1 cellular context compared by ENCODE assay signal in the genomic region with DNA sequence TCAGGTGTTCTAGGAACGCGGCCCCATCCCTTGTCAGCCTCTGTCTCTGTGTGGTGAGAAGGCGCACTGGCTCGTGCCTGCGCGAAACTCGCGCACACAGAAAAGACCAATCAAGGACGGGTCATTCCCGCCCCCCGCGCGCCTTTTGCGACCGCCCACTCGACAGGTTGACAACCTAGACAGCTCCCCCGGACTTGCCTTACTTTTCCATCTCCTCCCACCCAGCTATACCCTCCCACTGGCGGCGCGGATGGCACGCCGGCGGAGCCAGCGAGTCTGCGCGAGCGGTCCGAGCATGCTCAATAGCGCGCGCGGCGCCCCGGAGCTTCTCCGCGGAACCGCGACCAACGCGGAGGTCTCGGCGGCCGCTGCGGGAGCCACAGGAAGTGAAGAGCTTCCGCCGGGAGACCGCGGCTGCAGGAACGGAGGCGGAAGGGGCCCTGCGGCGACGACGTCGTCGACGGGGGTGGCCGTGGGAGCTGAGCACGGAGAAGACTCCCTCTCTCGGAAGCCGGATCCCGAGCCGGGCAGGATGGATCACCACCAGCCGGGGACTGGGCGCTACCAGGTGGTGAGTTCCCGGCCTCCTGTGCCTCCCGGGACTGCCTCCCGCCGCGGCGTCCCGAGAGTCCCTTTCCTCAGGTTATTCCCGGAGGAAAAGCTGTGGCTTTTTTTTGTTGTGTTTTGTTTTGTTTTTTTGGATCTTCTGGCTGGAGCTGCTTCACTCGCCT.
A peak's percentile ranks its signal among the peaks of the same experiment; 100 is the strongest.
TF ChIP-seq lines count a peak whose summit lies in the region.

A gene with protein sequence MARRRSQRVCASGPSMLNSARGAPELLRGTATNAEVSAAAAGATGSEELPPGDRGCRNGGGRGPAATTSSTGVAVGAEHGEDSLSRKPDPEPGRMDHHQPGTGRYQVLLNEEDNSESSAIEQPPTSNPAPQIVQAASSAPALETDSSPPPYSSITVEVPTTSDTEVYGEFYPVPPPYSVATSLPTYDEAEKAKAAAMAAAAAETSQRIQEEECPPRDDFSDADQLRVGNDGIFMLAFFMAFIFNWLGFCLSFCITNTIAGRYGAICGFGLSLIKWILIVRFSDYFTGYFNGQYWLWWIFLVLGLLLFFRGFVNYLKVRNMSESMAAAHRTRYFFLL (plus strand): TSS at position 202 of the 731 bp plus-strand sequence. CDS start 49 bp downstream, at position 251.

TF ChIP-seq in K562, 482 proteins besides CTCF, POLR2A, EP300 and RAD21 (continued from another document):
- TF ChIP-seq, protein P1, sequence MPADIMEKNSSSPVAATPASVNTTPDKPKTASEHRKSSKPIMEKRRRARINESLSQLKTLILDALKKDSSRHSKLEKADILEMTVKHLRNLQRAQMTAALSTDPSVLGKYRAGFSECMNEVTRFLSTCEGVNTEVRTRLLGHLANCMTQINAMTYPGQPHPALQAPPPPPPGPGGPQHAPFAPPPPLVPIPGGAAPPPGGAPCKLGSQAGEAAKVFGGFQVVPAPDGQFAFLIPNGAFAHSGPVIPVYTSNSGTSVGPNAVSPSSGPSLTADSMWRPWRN (IDR thresholded peaks at IDR 0.05; ENCODE audit: low read depth): no peak; the same call in 1 of the 2 replicates
- TF ChIP-seq RCOR1 (IDR thresholded peaks at IDR 0.05; ENCODE audit: borderline replicate concordance in 1 of 2, low read depth in 2 of 2, low read length in 2 of 2) (no peak), RBM39 (optimal IDR thresholded peaks at IDR 0.05; ENCODE audit: low read depth, low read length) (no peak), SMARCC2 (IDR thresholded peaks at IDR 0.05; ENCODE audit: low read depth) (no peak), HDAC2 (IDR thresholded peaks at IDR 0.05) (no peak), ZNF644 (tag; IDR thresholded peaks at IDR 0.05; ENCODE audit: low read depth) (no peak), EP400 (IDR thresholded peaks at IDR 0.05) (peak; percentile 40; the same call in 1 of the 2 replicates), SPI1 (IDR thresholded peaks at IDR 0.05; ENCODE audit: borderline replicate concordance, low read depth, low read length) (no peak), TCF3 (CRISPR knock-in tag; IDR thresholded peaks at IDR 0.05) (no peak), POLR2AphosphoS5 (IDR thresholded peaks at IDR 0.05; ENCODE audit: control insufficient read depth, insufficient read depth, low read depth, low read length) (no peak), SMAD4 (CRISPR knock-in tag; conservative IDR thresholded peaks at IDR 0.05) (peak; percentile 45), HMG20B (CRISPR knock-in tag; IDR thresholded peaks at IDR 0.05) (no peak), CBX5 (IDR thresholded peaks at IDR 0.05; ENCODE audit: borderline replicate concordance, low read depth) (no peak), KDM1A (IDR thresholded peaks at IDR 0.05) (no peak), SAFB2 (IDR thresholded peaks at IDR 0.05; ENCODE audit: borderline replicate concordance, low read depth, low read length, severe bottlenecking) (no peak), NFXL1 (CRISPR knock-in tag; IDR thresholded peaks at IDR 0.05) (no peak), SIN3A (IDR thresholded peaks at IDR 0.05; ENCODE audit: borderline replicate concordance in 2 of 2, control insufficient read depth in 1 of 2, low read depth in 2 of 2, low read length in 2 of 2) (peak in 1 of 2 experiments; percentile 10; a peak in 1 of 4 replicates), ZBTB1 (CRISPR knock-in tag; IDR thresholded peaks at IDR 0.05; ENCODE audit: borderline replicate concordance, low read depth) (peak; percentile 98), GATA2 (CRISPR knock-in tag; IDR thresholded peaks at IDR 0.05) (no peak), SMAD3 (CRISPR knock-in tag; conservative IDR thresholded peaks at IDR 0.05) (no peak), ZNF766 (CRISPR knock-in tag; conservative IDR thresholded peaks at IDR 0.05) (no peak), ZNF444 (CRISPR knock-in tag; IDR thresholded peaks at IDR 0.05) (no peak), ZNF780A (CRISPR knock-in tag; IDR thresholded peaks at IDR 0.05) (no peak), MEIS2 (IDR thresholded peaks at IDR 0.05; ENCODE audit: partially characterized antibody) (peak; percentile 75), ZNF224 (CRISPR knock-in tag; IDR thresholded peaks at IDR 0.05) (no peak)
- TF ChIP-seq, protein P2, sequence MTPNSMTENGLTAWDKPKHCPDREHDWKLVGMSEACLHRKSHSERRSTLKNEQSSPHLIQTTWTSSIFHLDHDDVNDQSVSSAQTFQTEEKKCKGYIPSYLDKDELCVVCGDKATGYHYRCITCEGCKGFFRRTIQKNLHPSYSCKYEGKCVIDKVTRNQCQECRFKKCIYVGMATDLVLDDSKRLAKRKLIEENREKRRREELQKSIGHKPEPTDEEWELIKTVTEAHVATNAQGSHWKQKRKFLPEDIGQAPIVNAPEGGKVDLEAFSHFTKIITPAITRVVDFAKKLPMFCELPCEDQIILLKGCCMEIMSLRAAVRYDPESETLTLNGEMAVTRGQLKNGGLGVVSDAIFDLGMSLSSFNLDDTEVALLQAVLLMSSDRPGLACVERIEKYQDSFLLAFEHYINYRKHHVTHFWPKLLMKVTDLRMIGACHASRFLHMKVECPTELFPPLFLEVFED (CRISPR knock-in tag; conservative IDR thresholded peaks at IDR 0.05): no peak
- TF ChIP-seq, protein P3, sequence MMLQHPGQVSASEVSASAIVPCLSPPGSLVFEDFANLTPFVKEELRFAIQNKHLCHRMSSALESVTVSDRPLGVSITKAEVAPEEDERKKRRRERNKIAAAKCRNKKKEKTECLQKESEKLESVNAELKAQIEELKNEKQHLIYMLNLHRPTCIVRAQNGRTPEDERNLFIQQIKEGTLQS (IDR thresholded peaks at IDR 0.05): no peak
- TF ChIP-seq, protein P3 (CRISPR knock-in tag; conservative IDR thresholded peaks at IDR 0.05): no peak
- TF ChIP-seq, protein P4, sequence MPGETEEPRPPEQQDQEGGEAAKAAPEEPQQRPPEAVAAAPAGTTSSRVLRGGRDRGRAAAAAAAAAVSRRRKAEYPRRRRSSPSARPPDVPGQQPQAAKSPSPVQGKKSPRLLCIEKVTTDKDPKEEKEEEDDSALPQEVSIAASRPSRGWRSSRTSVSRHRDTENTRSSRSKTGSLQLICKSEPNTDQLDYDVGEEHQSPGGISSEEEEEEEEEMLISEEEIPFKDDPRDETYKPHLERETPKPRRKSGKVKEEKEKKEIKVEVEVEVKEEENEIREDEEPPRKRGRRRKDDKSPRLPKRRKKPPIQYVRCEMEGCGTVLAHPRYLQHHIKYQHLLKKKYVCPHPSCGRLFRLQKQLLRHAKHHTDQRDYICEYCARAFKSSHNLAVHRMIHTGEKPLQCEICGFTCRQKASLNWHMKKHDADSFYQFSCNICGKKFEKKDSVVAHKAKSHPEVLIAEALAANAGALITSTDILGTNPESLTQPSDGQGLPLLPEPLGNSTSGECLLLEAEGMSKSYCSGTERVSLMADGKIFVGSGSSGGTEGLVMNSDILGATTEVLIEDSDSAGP (CRISPR knock-in tag; IDR thresholded peaks at IDR 0.05): no peak
- TF ChIP-seq, protein P5, sequence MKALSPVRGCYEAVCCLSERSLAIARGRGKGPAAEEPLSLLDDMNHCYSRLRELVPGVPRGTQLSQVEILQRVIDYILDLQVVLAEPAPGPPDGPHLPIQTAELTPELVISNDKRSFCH (CRISPR knock-in tag; IDR thresholded peaks at IDR 0.05): no peak
- TF ChIP-seq, protein P5 (tag; IDR thresholded peaks at IDR 0.05): no peak
- TF ChIP-seq, protein P6, sequence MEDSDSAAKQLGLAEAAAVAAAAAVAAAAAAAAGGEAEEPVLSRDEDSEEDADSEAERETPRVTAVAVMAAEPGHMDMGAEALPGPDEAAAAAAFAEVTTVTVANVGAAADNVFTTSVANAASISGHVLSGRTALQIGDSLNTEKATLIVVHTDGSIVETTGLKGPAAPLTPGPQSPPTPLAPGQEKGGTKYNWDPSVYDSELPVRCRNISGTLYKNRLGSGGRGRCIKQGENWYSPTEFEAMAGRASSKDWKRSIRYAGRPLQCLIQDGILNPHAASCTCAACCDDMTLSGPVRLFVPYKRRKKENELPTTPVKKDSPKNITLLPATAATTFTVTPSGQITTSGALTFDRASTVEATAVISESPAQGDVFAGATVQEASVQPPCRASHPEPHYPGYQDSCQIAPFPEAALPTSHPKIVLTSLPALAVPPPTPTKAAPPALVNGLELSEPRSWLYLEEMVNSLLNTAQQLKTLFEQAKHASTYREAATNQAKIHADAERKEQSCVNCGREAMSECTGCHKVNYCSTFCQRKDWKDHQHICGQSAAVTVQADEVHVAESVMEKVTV (CRISPR knock-in tag; IDR thresholded peaks at IDR 0.05): no peak
- TF ChIP-seq, protein P7, sequence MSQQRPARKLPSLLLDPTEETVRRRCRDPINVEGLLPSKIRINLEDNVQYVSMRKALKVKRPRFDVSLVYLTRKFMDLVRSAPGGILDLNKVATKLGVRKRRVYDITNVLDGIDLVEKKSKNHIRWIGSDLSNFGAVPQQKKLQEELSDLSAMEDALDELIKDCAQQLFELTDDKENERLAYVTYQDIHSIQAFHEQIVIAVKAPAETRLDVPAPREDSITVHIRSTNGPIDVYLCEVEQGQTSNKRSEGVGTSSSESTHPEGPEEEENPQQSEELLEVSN (IDR thresholded peaks at IDR 0.05; ENCODE audit: borderline replicate concordance in 1 of 2, extremely low read depth in 1 of 2, insufficient read depth in 1 of 2, insufficient read length in 1 of 2, low read depth in 1 of 2, low read length in 1 of 2, poor library complexity in 1 of 2, severe bottlenecking in 1 of 2): peak; percentile 34 to 82
- TF ChIP-seq, protein P8, sequence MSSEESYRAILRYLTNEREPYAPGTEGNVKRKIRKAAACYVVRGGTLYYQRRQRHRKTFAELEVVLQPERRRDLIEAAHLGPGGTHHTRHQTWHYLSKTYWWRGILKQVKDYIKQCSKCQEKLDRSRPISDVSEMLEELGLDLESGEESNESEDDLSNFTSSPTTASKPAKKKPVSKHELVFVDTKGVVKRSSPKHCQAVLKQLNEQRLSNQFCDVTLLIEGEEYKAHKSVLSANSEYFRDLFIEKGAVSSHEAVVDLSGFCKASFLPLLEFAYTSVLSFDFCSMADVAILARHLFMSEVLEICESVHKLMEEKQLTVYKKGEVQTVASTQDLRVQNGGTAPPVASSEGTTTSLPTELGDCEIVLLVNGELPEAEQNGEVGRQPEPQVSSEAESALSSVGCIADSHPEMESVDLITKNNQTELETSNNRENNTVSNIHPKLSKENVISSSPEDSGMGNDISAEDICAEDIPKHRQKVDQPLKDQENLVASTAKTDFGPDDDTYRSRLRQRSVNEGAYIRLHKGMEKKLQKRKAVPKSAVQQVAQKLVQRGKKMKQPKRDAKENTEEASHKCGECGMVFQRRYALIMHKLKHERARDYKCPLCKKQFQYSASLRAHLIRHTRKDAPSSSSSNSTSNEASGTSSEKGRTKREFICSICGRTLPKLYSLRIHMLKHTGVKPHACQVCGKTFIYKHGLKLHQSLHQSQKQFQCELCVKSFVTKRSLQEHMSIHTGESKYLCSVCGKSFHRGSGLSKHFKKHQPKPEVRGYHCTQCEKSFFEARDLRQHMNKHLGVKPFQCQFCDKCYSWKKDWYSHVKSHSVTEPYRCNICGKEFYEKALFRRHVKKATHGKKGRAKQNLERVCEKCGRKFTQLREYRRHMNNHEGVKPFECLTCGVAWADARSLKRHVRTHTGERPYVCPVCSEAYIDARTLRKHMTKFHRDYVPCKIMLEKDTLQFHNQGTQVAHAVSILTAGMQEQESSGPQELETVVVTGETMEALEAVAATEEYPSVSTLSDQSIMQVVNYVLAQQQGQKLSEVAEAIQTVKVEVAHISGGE (CRISPR knock-in tag; IDR thresholded peaks at IDR 0.05): peak in 2 of 3 experiments; percentile 68 to 96; a peak in 4 of 6 replicates
